Comparison of ENCODE assay signal across 1 cellular context in the genomic region with DNA sequence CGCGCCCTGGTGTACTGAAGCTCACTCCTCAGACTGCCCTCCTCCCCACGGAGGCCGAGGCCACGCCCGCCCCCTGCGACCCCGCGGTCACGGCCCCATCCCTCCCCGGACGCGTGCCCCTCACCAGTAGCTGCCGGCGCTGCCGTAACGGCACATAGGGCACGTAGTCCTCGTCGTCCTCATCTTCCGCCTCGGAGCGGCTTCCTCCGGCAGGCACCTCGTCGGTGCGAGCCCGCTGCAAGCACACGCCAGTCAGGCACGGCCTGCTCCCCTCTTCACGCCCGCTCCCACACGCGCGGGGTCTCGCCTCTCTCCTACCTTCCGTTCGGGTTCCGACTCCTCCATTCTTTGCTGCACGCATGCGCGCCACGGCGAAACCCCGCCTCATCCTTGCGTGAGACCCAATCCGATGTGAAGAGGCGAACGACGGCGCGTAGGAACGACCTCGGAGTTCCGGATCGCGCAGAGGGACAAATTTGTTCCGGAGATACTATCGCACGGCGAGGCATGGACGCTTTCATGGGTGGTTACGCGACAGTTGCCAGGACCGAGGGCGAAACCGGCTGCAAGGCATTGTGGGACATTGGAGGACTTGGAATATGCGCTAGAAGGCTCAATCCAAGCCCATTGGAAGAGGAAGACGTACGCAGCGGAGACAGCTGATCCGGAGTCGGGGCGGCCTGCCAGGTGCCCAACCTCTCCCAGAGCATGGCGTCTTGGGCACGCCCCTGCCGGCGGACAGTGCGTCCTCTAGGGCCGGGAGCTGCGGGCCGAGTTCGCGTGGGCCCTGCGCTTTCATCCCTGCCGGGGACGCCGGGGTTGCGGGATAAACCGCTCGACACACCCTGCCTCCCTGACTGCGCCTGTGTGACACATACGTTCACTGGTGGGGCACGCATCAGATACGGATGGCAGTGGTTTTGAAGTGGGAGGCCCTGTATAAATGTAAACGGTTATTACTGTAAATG.
TF ChIP-seq lines count a peak whose summit lies in the region.

A gene (minus strand): TSS at position 361 of the 968 bp plus-strand sequence. CDS start 16 bp downstream, at position 345.

TF ChIP-seq in WTC11, 78 proteins besides CTCF, POLR2A, EP300 and RAD21 (continued from another document and continues in another):
- TF ChIP-seq, protein P1, sequence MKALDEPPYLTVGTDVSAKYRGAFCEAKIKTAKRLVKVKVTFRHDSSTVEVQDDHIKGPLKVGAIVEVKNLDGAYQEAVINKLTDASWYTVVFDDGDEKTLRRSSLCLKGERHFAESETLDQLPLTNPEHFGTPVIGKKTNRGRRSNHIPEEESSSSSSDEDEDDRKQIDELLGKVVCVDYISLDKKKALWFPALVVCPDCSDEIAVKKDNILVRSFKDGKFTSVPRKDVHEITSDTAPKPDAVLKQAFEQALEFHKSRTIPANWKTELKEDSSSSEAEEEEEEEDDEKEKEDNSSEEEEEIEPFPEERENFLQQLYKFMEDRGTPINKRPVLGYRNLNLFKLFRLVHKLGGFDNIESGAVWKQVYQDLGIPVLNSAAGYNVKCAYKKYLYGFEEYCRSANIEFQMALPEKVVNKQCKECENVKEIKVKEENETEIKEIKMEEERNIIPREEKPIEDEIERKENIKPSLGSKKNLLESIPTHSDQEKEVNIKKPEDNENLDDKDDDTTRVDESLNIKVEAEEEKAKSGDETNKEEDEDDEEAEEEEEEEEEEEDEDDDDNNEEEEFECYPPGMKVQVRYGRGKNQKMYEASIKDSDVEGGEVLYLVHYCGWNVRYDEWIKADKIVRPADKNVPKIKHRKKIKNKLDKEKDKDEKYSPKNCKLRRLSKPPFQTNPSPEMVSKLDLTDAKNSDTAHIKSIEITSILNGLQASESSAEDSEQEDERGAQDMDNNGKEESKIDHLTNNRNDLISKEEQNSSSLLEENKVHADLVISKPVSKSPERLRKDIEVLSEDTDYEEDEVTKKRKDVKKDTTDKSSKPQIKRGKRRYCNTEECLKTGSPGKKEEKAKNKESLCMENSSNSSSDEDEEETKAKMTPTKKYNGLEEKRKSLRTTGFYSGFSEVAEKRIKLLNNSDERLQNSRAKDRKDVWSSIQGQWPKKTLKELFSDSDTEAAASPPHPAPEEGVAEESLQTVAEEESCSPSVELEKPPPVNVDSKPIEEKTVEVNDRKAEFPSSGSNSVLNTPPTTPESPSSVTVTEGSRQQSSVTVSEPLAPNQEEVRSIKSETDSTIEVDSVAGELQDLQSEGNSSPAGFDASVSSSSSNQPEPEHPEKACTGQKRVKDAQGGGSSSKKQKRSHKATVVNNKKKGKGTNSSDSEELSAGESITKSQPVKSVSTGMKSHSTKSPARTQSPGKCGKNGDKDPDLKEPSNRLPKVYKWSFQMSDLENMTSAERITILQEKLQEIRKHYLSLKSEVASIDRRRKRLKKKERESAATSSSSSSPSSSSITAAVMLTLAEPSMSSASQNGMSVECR (CRISPR knock-in tag; IDR thresholded peaks at IDR 0.05; ENCODE audit: borderline replicate concordance): peak; percentile 55
- TF ChIP-seq, protein P2, sequence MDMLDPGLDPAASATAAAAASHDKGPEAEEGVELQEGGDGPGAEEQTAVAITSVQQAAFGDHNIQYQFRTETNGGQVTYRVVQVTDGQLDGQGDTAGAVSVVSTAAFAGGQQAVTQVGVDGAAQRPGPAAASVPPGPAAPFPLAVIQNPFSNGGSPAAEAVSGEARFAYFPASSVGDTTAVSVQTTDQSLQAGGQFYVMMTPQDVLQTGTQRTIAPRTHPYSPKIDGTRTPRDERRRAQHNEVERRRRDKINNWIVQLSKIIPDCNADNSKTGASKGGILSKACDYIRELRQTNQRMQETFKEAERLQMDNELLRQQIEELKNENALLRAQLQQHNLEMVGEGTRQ (CRISPR knock-in tag; IDR thresholded peaks at IDR 0.05): no peak; the same call in 1 of the 2 replicates
- TF ChIP-seq RORB (CRISPR knock-in tag; IDR thresholded peaks at IDR 0.05) (no peak), JAZF1 (CRISPR knock-in tag; IDR thresholded peaks at IDR 0.05) (no peak), FOXJ3 (CRISPR knock-in tag; IDR thresholded peaks at IDR 0.05; ENCODE audit: borderline replicate concordance) (no peak), SOX15 (CRISPR knock-in tag; IDR thresholded peaks at IDR 0.05) (no peak), ZNF396 (CRISPR knock-in tag; IDR thresholded peaks at IDR 0.05; ENCODE audit: borderline replicate concordance) (no peak), MXD4 (CRISPR knock-in tag; IDR thresholded peaks at IDR 0.05; ENCODE audit: borderline replicate concordance) (no peak), KAT7 (CRISPR knock-in tag; IDR thresholded peaks at IDR 0.05; ENCODE audit: borderline replicate concordance) (no peak), HMGA2 (CRISPR knock-in tag; IDR thresholded peaks at IDR 0.05) (no peak), ZBTB21 (CRISPR knock-in tag; IDR thresholded peaks at IDR 0.05; ENCODE audit: borderline replicate concordance) (no peak), FOXK1 (CRISPR knock-in tag; IDR thresholded peaks at IDR 0.05) (peak; percentile 93), NFATC4 (CRISPR knock-in tag; IDR thresholded peaks at IDR 0.05) (no peak), NR3C1 (CRISPR knock-in tag; conservative IDR thresholded peaks at IDR 0.05; ENCODE audit: low read depth) (no peak), ELF4 (CRISPR knock-in tag; IDR thresholded peaks at IDR 0.05; ENCODE audit: low read depth) (no peak), TP53 (CRISPR knock-in tag; IDR thresholded peaks at IDR 0.05) (no peak), TEAD4 (CRISPR knock-in tag; IDR thresholded peaks at IDR 0.05) (peak; percentile 16; the same call in 1 of the 2 replicates), SP1 (CRISPR knock-in tag; conservative IDR thresholded peaks at IDR 0.05) (peak; percentile 96), TEAD1 (CRISPR knock-in tag; IDR thresholded peaks at IDR 0.05) (peak; percentile 63; the same call in 1 of the 2 replicates), GTF2I (CRISPR knock-in tag; conservative IDR thresholded peaks at IDR 0.05) (no peak)
- TF ChIP-seq, protein P3, sequence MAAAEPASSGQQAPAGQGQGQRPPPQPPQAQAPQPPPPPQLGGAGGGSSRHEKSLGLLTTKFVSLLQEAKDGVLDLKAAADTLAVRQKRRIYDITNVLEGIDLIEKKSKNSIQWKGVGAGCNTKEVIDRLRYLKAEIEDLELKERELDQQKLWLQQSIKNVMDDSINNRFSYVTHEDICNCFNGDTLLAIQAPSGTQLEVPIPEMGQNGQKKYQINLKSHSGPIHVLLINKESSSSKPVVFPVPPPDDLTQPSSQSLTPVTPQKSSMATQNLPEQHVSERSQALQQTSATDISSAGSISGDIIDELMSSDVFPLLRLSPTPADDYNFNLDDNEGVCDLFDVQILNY (CRISPR knock-in tag; IDR thresholded peaks at IDR 0.05): peak; percentile 86; the same call in 1 of the 2 replicates
- TF ChIP-seq, protein P4, sequence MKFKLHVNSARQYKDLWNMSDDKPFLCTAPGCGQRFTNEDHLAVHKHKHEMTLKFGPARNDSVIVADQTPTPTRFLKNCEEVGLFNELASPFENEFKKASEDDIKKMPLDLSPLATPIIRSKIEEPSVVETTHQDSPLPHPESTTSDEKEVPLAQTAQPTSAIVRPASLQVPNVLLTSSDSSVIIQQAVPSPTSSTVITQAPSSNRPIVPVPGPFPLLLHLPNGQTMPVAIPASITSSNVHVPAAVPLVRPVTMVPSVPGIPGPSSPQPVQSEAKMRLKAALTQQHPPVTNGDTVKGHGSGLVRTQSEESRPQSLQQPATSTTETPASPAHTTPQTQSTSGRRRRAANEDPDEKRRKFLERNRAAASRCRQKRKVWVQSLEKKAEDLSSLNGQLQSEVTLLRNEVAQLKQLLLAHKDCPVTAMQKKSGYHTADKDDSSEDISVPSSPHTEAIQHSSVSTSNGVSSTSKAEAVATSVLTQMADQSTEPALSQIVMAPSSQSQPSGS (CRISPR knock-in tag; IDR thresholded peaks at IDR 0.05; ENCODE audit: borderline replicate concordance, low read depth): no peak
- TF ChIP-seq, protein P5, sequence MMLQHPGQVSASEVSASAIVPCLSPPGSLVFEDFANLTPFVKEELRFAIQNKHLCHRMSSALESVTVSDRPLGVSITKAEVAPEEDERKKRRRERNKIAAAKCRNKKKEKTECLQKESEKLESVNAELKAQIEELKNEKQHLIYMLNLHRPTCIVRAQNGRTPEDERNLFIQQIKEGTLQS (CRISPR knock-in tag; conservative IDR thresholded peaks at IDR 0.05): no peak
- TF ChIP-seq, protein P6, sequence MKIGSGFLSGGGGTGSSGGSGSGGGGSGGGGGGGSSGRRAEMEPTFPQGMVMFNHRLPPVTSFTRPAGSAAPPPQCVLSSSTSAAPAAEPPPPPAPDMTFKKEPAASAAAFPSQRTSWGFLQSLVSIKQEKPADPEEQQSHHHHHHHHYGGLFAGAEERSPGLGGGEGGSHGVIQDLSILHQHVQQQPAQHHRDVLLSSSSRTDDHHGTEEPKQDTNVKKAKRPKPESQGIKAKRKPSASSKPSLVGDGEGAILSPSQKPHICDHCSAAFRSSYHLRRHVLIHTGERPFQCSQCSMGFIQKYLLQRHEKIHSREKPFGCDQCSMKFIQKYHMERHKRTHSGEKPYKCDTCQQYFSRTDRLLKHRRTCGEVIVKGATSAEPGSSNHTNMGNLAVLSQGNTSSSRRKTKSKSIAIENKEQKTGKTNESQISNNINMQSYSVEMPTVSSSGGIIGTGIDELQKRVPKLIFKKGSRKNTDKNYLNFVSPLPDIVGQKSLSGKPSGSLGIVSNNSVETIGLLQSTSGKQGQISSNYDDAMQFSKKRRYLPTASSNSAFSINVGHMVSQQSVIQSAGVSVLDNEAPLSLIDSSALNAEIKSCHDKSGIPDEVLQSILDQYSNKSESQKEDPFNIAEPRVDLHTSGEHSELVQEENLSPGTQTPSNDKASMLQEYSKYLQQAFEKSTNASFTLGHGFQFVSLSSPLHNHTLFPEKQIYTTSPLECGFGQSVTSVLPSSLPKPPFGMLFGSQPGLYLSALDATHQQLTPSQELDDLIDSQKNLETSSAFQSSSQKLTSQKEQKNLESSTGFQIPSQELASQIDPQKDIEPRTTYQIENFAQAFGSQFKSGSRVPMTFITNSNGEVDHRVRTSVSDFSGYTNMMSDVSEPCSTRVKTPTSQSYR (CRISPR knock-in tag; IDR thresholded peaks at IDR 0.05): no peak
- TF ChIP-seq, protein P7, sequence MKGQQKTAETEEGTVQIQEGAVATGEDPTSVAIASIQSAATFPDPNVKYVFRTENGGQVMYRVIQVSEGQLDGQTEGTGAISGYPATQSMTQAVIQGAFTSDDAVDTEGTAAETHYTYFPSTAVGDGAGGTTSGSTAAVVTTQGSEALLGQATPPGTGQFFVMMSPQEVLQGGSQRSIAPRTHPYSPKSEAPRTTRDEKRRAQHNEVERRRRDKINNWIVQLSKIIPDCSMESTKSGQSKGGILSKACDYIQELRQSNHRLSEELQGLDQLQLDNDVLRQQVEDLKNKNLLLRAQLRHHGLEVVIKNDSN (CRISPR knock-in tag; IDR thresholded peaks at IDR 0.05): peak; percentile 69
- TF ChIP-seq, protein P8, sequence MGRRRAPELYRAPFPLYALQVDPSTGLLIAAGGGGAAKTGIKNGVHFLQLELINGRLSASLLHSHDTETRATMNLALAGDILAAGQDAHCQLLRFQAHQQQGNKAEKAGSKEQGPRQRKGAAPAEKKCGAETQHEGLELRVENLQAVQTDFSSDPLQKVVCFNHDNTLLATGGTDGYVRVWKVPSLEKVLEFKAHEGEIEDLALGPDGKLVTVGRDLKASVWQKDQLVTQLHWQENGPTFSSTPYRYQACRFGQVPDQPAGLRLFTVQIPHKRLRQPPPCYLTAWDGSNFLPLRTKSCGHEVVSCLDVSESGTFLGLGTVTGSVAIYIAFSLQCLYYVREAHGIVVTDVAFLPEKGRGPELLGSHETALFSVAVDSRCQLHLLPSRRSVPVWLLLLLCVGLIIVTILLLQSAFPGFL (CRISPR knock-in tag; IDR thresholded peaks at IDR 0.05; ENCODE audit: borderline replicate concordance): no peak
- TF ChIP-seq, protein P9, sequence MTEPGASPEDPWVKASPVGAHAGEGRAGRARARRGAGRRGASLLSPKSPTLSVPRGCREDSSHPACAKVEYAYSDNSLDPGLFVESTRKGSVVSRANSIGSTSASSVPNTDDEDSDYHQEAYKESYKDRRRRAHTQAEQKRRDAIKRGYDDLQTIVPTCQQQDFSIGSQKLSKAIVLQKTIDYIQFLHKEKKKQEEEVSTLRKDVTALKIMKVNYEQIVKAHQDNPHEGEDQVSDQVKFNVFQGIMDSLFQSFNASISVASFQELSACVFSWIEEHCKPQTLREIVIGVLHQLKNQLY (CRISPR knock-in tag; IDR thresholded peaks at IDR 0.05): no peak
- TF ChIP-seq, protein P10, sequence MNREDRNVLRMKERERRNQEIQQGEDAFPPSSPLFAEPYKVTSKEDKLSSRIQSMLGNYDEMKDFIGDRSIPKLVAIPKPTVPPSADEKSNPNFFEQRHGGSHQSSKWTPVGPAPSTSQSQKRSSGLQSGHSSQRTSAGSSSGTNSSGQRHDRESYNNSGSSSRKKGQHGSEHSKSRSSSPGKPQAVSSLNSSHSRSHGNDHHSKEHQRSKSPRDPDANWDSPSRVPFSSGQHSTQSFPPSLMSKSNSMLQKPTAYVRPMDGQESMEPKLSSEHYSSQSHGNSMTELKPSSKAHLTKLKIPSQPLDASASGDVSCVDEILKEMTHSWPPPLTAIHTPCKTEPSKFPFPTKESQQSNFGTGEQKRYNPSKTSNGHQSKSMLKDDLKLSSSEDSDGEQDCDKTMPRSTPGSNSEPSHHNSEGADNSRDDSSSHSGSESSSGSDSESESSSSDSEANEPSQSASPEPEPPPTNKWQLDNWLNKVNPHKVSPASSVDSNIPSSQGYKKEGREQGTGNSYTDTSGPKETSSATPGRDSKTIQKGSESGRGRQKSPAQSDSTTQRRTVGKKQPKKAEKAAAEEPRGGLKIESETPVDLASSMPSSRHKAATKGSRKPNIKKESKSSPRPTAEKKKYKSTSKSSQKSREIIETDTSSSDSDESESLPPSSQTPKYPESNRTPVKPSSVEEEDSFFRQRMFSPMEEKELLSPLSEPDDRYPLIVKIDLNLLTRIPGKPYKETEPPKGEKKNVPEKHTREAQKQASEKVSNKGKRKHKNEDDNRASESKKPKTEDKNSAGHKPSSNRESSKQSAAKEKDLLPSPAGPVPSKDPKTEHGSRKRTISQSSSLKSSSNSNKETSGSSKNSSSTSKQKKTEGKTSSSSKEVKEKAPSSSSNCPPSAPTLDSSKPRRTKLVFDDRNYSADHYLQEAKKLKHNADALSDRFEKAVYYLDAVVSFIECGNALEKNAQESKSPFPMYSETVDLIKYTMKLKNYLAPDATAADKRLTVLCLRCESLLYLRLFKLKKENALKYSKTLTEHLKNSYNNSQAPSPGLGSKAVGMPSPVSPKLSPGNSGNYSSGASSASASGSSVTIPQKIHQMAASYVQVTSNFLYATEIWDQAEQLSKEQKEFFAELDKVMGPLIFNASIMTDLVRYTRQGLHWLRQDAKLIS (CRISPR knock-in tag; IDR thresholded peaks at IDR 0.05; ENCODE audit: borderline replicate concordance): peak; percentile 64; the same call in 1 of the 2 replicates
- TF ChIP-seq, protein P11, sequence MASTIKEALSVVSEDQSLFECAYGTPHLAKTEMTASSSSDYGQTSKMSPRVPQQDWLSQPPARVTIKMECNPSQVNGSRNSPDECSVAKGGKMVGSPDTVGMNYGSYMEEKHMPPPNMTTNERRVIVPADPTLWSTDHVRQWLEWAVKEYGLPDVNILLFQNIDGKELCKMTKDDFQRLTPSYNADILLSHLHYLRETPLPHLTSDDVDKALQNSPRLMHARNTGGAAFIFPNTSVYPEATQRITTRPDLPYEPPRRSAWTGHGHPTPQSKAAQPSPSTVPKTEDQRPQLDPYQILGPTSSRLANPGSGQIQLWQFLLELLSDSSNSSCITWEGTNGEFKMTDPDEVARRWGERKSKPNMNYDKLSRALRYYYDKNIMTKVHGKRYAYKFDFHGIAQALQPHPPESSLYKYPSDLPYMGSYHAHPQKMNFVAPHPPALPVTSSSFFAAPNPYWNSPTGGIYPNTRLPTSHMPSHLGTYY (CRISPR knock-in tag; IDR thresholded peaks at IDR 0.05): no peak
